In genomic region chr15:91694829-91695205, GRCh38 we compare ENCODE assay signal across 1 cellular context.
TF ChIP-seq lines count a peak whose summit lies in the region.

No MANE protein-coding gene starts in this region.

TF ChIP-seq in HepG2, 621 proteins besides CTCF, POLR2A, EP300 and RAD21 (continued from another document and continues in another):
- TF ChIP-seq ZNF646 (CRISPR knock-in tag; IDR thresholded peaks at IDR 0.05) (no peak), ZNF124 (CRISPR knock-in tag; IDR thresholded peaks at IDR 0.05) (no peak), SOX5 (CRISPR knock-in tag; IDR thresholded peaks at IDR 0.05; ENCODE audit: borderline replicate concordance) (peak; percentile 30; the same call in 1 of the 2 replicates), IRF2 (CRISPR knock-in tag; IDR thresholded peaks at IDR 0.05) (no peak), ATF7 (IDR thresholded peaks at IDR 0.05) (0 out of 2 replicates have a peak, but pooled peaks have one; percentile 37), ATF7 (CRISPR knock-in tag; IDR thresholded peaks at IDR 0.05) (no peak), ZNF597 (CRISPR knock-in tag; IDR thresholded peaks at IDR 0.05) (no peak), HOXA3 (CRISPR knock-in tag; IDR thresholded peaks at IDR 0.05) (no peak), EED (CRISPR knock-in tag; IDR thresholded peaks at IDR 0.05) (no peak), NFYB (CRISPR knock-in tag; IDR thresholded peaks at IDR 0.05) (no peak), FOXP1 (IDR thresholded peaks at IDR 0.05) (no peak), FOXP1 (CRISPR knock-in tag; IDR thresholded peaks at IDR 0.05) (0 out of 2 replicates have a peak, but pooled peaks have one; percentile 11), CEBPB (IDR thresholded peaks at IDR 0.05; ENCODE audit: borderline replicate concordance, low read depth, low read length) (peak; percentile 92), MED13 (CRISPR knock-in tag; IDR thresholded peaks at IDR 0.05) (no peak), TBP (CRISPR knock-in tag; IDR thresholded peaks at IDR 0.05) (no peak), SMC3 (IDR thresholded peaks at IDR 0.05; ENCODE audit: low read length) (no peak), ZNF264 (CRISPR knock-in tag; IDR thresholded peaks at IDR 0.05) (no peak), MED8 (CRISPR knock-in tag; IDR thresholded peaks at IDR 0.05; ENCODE audit: insufficient replicate concordance) (no peak), SP1 (IDR thresholded peaks at IDR 0.05) (no peak), SP1 (CRISPR knock-in tag; IDR thresholded peaks at IDR 0.05) (0 out of 2 replicates have a peak, but pooled peaks have one; percentile 58), ARID5B (CRISPR knock-in tag; IDR thresholded peaks at IDR 0.05) (peak; percentile 52; the same call in 1 of the 2 replicates), GATAD2A (CRISPR knock-in tag; IDR thresholded peaks at IDR 0.05) (0 out of 2 replicates have a peak, but pooled peaks have one; percentile 18), RNF219 (CRISPR knock-in tag; IDR thresholded peaks at IDR 0.05) (no peak), NCOR1 (IDR thresholded peaks at IDR 0.05; ENCODE audit: borderline replicate concordance, low read length) (peak; percentile 49; the same call in 1 of the 2 replicates), ZNF75D (CRISPR knock-in tag; IDR thresholded peaks at IDR 0.05; ENCODE audit: borderline replicate concordance) (no peak), ASH2L (IDR thresholded peaks at IDR 0.05; ENCODE audit: insufficient read length, low read depth, low read length) (no peak), ZFP36L1 (CRISPR knock-in tag; IDR thresholded peaks at IDR 0.05) (no peak), ZMYM4 (CRISPR knock-in tag; IDR thresholded peaks at IDR 0.05) (no peak), CREB1 (IDR thresholded peaks at IDR 0.05) (no peak), CREB1 (CRISPR knock-in tag; IDR thresholded peaks at IDR 0.05) (no peak), ZNF562 (CRISPR knock-in tag; IDR thresholded peaks at IDR 0.05; ENCODE audit: borderline replicate concordance) (no peak), TGIF2 (CRISPR knock-in tag; IDR thresholded peaks at IDR 0.05) (no peak), FOSL2 (CRISPR knock-in tag; IDR thresholded peaks at IDR 0.05) (0 out of 2 replicates have a peak, but pooled peaks have one; percentile 10), ZMYM3 (CRISPR knock-in tag; IDR thresholded peaks at IDR 0.05) (no peak), ZNF362 (CRISPR knock-in tag; IDR thresholded peaks at IDR 0.05; ENCODE audit: borderline replicate concordance) (no peak), MIXL1 (CRISPR knock-in tag; IDR thresholded peaks at IDR 0.05) (no peak), ELF3 (CRISPR knock-in tag; IDR thresholded peaks at IDR 0.05) (peak; percentile 90), HNF4A (CRISPR knock-in tag; IDR thresholded peaks at IDR 0.05) (peak; percentile 66), MLLT10 (CRISPR knock-in tag; IDR thresholded peaks at IDR 0.05) (no peak), BCL3 (CRISPR knock-in tag; IDR thresholded peaks at IDR 0.05) (no peak), ZNF20 (CRISPR knock-in tag; IDR thresholded peaks at IDR 0.05) (no peak), CSRNP2 (CRISPR knock-in tag; conservative IDR thresholded peaks at IDR 0.05; ENCODE audit: low read depth) (no peak), ZFAT (CRISPR knock-in tag; conservative IDR thresholded peaks at IDR 0.05) (peak; percentile 99), SP5 (CRISPR knock-in tag; IDR thresholded peaks at IDR 0.05; ENCODE audit: borderline replicate concordance, low read depth) (0 out of 2 replicates have a peak, but pooled peaks have one; percentile 30), ZFP41 (CRISPR knock-in tag; IDR thresholded peaks at IDR 0.05; ENCODE audit: borderline replicate concordance) (no peak), MTF1 (CRISPR knock-in tag; IDR thresholded peaks at IDR 0.05) (no peak), SPEN (CRISPR knock-in tag; IDR thresholded peaks at IDR 0.05; ENCODE audit: low read depth) (no peak), NR2C2 (CRISPR knock-in tag; IDR thresholded peaks at IDR 0.05; ENCODE audit: borderline replicate concordance) (no peak), ZBTB49 (CRISPR knock-in tag; IDR thresholded peaks at IDR 0.05; ENCODE audit: borderline replicate concordance) (no peak), KAT8 (CRISPR knock-in tag; IDR thresholded peaks at IDR 0.05) (peak; percentile 36; the same call in 1 of the 2 replicates)
